Comparison of ENCODE assay signal across 19 cellular contexts in genomic region chr5:96036301-96036700, GRCh38.
"Had no signal": no experiment of that assay in that cellular context is flagged by ENCODE, and none has a peak within 500 bp of the region (broad histone marks: within the 10 kb centered on the region; RNA-seq: fewer than 3 reads in every experiment).

No MANE protein-coding gene starts in this region.

- ATAC-seq: gastroesophageal sphincter; left ventricle myocardium superior; natural killer cell treated with Interleukin-12 subunit alpha and Interleukin-12 subunit beta and Interleukin-15 and Interleukin-18, amount 100 ng/mL, for 72 hours; stimulated activated memory B cell treated with anti-CD40 and anti-IgM and Interleukin-4, amounts not matched to agents 10 μg/mL and 1 μg/mL and 100 μg/mL, for 72 hours had no signal

- H3K27ac ChIP-seq: brain microvascular endothelial cell, gastroesophageal sphincter, uterus had no signal

- H3K27me3 ChIP-seq: brain microvascular endothelial cell, gastroesophageal sphincter, tibial artery, uterus had no signal

- FAIRE-seq: TTC549 had no signal

- DNase-seq: activated CD4-positive, alpha-beta T cell treated with anti-CD3 and anti-CD28 coated beads, Interleukin-2, amount 10 ng/mL, durations not matched to agents 7 days and 5 days; activated CD4-positive, CD25-positive, alpha-beta regulatory T cell; activated CD8-positive, alpha-beta memory T cell treated with anti-CD3 and anti-CD28 coated beads, Interleukin-2, amount 50 U/mL, for 48 hours; activated naive CD4-positive, alpha-beta T cell; activated naive CD8-positive, alpha-beta T cell treated with anti-CD3 and anti-CD28 coated beads, Interleukin-2, amount 10 ng/mL, durations not matched to agents 7 days and 5 days; brain microvascular endothelial cell; cerebellar nuclear complex; effector memory CD4-positive, alpha-beta T cell; hippocampal formation; left ventricle myocardium superior; posterior cingulate gyrus; retina; stimulated activated CD4-positive, alpha-beta T cell treated with anti-CD3 and anti-CD28 coated beads, Interleukin-2, amount 100 ng/mL, for 48 hours; tibial artery; uterus had no signal

- H3K9me3 ChIP-seq: tibial artery, uterus had no signal

- H3K36me3 ChIP-seq: brain microvascular endothelial cell, gastroesophageal sphincter, tibial artery, uterus had no signal

- H3K4me3 ChIP-seq: gastroesophageal sphincter, tibial artery, uterus had no signal

- H3K4me1 ChIP-seq: gastroesophageal sphincter, uterus had no signal
